ENCODE assay signal across 8 cellular contexts in genomic region chr18:79912409-79912991, GRCh38. TPM values are rescaled to one million over a fixed set of nuclear protein-coding genes. Genes with fewer than 3 reads are reported as not detected.
DNase-seq lines count a peak whose midpoint lies in the region; ATAC-seq lines count a peak whose summit lies in the region.

No MANE protein-coding gene starts in this region.

- peaks cover 17% of the 10 kb centered on the region in 2 donors for H3K36me3 Mint-ChIP-seq in activated T-cell treated with anti-CD3 and anti-CD28 coated beads, Interleukin-2, amount 50 U/mL, for 72 hours (ENCODE audit: insufficient read depth in 2 of 2)

- H3K4me3 Mint-ChIP-seq in activated T-cell treated with anti-CD3 and anti-CD28 coated beads, Interleukin-2, amount 50 U/mL, for 72 hours: no peak overlapping the region

- no peaks in the 10 kb centered on the region for H3K27me3 Mint-ChIP-seq in activated T-cell treated with anti-CD3 and anti-CD28 coated beads, Interleukin-2, amount 50 U/mL, for 72 hours (ENCODE audit: low read depth)

- no peak overlapping the region for H3K27ac Mint-ChIP-seq in activated T-cell treated with anti-CD3 and anti-CD28 coated beads, Interleukin-2, amount 50 U/mL, for 72 hours

- peak; percentile 83 to 89 for ATAC-seq in activated T-cell treated with anti-CD3 and anti-CD28 coated beads, Interleukin-2, amount 50 U/mL, for 72 hours (replicated peaks in 1 of 2)
- no peak for ATAC-seq in GM18519 (IDR thresholded peaks at IDR 0.05; ENCODE audit: low FRiP score, unreplicated experiment)

- no peaks in the 10 kb centered on the region for H3K9me3 Mint-ChIP-seq in activated T-cell treated with anti-CD3 and anti-CD28 coated beads, Interleukin-2, amount 50 U/mL, for 72 hours

- H3K4me1 Mint-ChIP-seq in activated T-cell treated with anti-CD3 and anti-CD28 coated beads, Interleukin-2, amount 50 U/mL, for 72 hours (ENCODE audit: low read depth): peaks cover 24% of the 10 kb centered on the region

- peak; percentile 7 for DNase-seq in HK-2 (ENCODE audit: unreplicated experiment)
- DNase-seq in activated T-cell treated with anti-CD3 and anti-CD28 coated beads, Interleukin-2, amount 50 U/mL, for 72 hours: peak; percentile 49 to 54
- DNase-seq in foreskin melanocyte: peak; percentile 13
- DNase-seq in smooth muscle cell of the brain vasculature (ENCODE audit: low read depth, low spot score): peak; percentile 12
- no peak for DNase-seq in NCI-H187 (lab: John Stamatoyannopoulos, UW)
- no peak for DNase-seq in HCEC 1CT
- DNase-seq in NCI-H2196 treated with DMSO at 0.1 percent for 48 hours (lab: John Stamatoyannopoulos, UW; ENCODE audit: unreplicated experiment): no peak

RNA-seq across cellular contexts. Expression of gene SLC66A2, which starts 39.0 kb away (rescaled TPM):
- 10 to 100 TPM; 35.1 to 40.1 TPM for total RNA-seq in activated T-cell treated with anti-CD3 and anti-CD28 coated beads, Interleukin-2, amount 50 U/mL, for 72 hours

RNA-seq across cellular contexts. Expression of gene HSBP1L1, which starts 51.9 kb away (rescaled TPM):
- total RNA-seq in activated T-cell treated with anti-CD3 and anti-CD28 coated beads, Interleukin-2, amount 50 U/mL, for 72 hours: 10 to 100 TPM; 11.2 to 11.8 TPM

Comparison
In these comparisons a context has a peak if more than half of its experiments do, and no peak if none do; other contexts are left out.
1. DNase-seq: peak in HK-2 (single experiment), activated T-cell treated with anti-CD3 and anti-CD28 coated beads, Interleukin-2, amount 50 U/mL, for 72 hours (2 of 2), foreskin melanocyte (single experiment) and smooth muscle cell of the brain vasculature (single experiment); none in NCI-H187 (0 of 2), HCEC 1CT (single experiment) and NCI-H2196 treated with DMSO at 0.1 percent for 48 hours (single experiment).